8 cellular contexts compared by ENCODE assay signal in genomic region chr5:139513434-139513833, GRCh38. TPM values are rescaled to one million over a fixed set of nuclear protein-coding genes. Genes with fewer than 3 reads are reported as not detected.
DNase-seq lines count a peak whose midpoint lies in the region; ATAC-seq and TF ChIP-seq lines count a peak whose summit lies in the region.
"Not testable (repeated sequence)": the region's sequence is repeated elsewhere in the genome, so short reads cannot be mapped to it uniquely, and the experiment has no call there.

No MANE protein-coding gene starts in this region.

- not testable (repeated sequence) for H3K79me2 ChIP-seq in PC-3 (ENCODE audit: low read length)

- not testable (repeated sequence) for H3K4me3 ChIP-seq in PC-3 (ENCODE audit: low read length); lower leg skin (ENCODE audit: low read depth, poor library complexity, severe bottlenecking)

- H3K9me2 ChIP-seq in PC-3 (replicated peaks; ENCODE audit: low read length) = not testable (repeated sequence)

- not testable (repeated sequence) for BruUV-seq in PC-3 (replicated peaks; lab: Mats Ljungman, UMichigan)

- not testable (repeated sequence) for H3K9me3 ChIP-seq in PC-3 (ENCODE audit: low read length)

- WGBS in lower leg skin, 2 donors = 69 to 75% methylated on average over 5 of the region's 5 CpGs

- POLR2A ChIA-PET in PC-3 (lab: Charles Lee; ENCODE audit: unreplicated experiment) = interaction anchor here (0.6 kb wide), 1 partner anchor 31 kb away, joined by 3 read pairs; the partner anchor contains the start of gene STING1

- not testable (repeated sequence) for H4K20me1 ChIP-seq in PC-3 (ENCODE audit: low read length)

- CTCF ChIA-PET in PC-3 (lab: Charles Lee) = interaction anchor here (1.0 kb wide), 1 partner anchor 91 kb away, joined by 3 read pairs; no protein-coding TSS in a partner anchor

- H2AFZ ChIP-seq in PC-3 (ENCODE audit: low read length) = not testable (repeated sequence)

- not testable (repeated sequence) for H3K36me3 ChIP-seq in PC-3 (ENCODE audit: low read depth, low read length)

- not testable (repeated sequence) for H3K9ac ChIP-seq in PC-3 (ENCODE audit: low read length)

- not testable (repeated sequence) for H3F3A ChIP-seq in PC-3 (ENCODE audit: low read length, unreplicated experiment)

- not testable (repeated sequence) for TF ChIP-seq POLR2A in lower leg skin (IDR thresholded peaks at IDR 0.05)

- ATAC-seq in GM21381 (IDR thresholded peaks at IDR 0.05; ENCODE audit: unreplicated experiment) (peak; percentile 48), PC-3 (peak; percentile 88)

- not testable (repeated sequence) for H3K4me1 ChIP-seq in PC-3 (ENCODE audit: insufficient read depth, low read length)

- intact Hi-C loops in PC-3 (cut with micrococcal nuclease) (loop anchor here (1.0 to 5.0 kb wide), 2 partner anchors 76 to 91 kb away; partner anchors contain the start of gene DNAJC18), lower leg skin (cut with DNase I; ENCODE audit: low total_unique reads) (loop anchor here (2.0 to 10.0 kb wide), 2 partner anchors 91 to 229 kb away; no protein-coding TSS in a partner anchor)

- TF ChIP-seq CTCF in PC-3 (conservative IDR thresholded peaks at IDR 0.05; ENCODE audit: low read depth, low read length) (peak; percentile 80), lower leg skin (IDR thresholded peaks at IDR 0.05) (peak in 1 of 3 donors; percentile 10)

- peak; percentile 84 for DNase-seq in CD1c-positive myeloid dendritic cell (ENCODE audit: extremely low spot score)
- peak; percentile 80 for DNase-seq in LHCN-M2 (ENCODE audit: low read depth)
- DNase-seq in PC-3 = peak; percentile 87
- DNase-seq in activated CD8-positive, alpha-beta memory T cell treated with anti-CD3 and anti-CD28 coated beads, Interleukin-2, amount 50 U/mL, for 24 hours (ENCODE audit: extremely low read depth) = peak; percentile 50
- peak; percentile 82 for DNase-seq in ecto neural progenitor cell (ENCODE audit: low spot score)
- DNase-seq in lower leg skin (ENCODE audit: low spot score in 2 of 2) = peak; percentile 78 to 95
- peak; percentile 74 to 75 for DNase-seq in stimulated activated CD4-positive, alpha-beta T cell treated with anti-CD3 and anti-CD28 coated beads, Interleukin-4, amount 100 ng/mL, for 4 hours

- not testable (repeated sequence) for H3K4me2 ChIP-seq in PC-3 (ENCODE audit: low read length)

- H3K27ac ChIP-seq in PC-3 (ENCODE audit: low read length) = not testable (repeated sequence)

- H3K27me3 ChIP-seq in PC-3 (ENCODE audit: low read length) = not testable (repeated sequence)

RNA-seq across cellular contexts. Expression of gene STING1, which starts 30.9 kb away (rescaled TPM):
- total RNA-seq in LHCN-M2 (2014; rRNA removed) (79.2 and 92.7 TPM in 2 replicates), PC-3 (2014; rRNA removed) (6.5 and 12.6 TPM in 2 replicates), lower leg skin (10 to 100 TPM in 3 of 4 donors, 1 to 10 TPM in 1; 5.8 to 28.2 (median 11.0) TPM)
- 108 TPM for polyA plus RNA-seq in LHCN-M2 (2012)

RNA-seq across cellular contexts. Expression of gene SMIM33, which starts 42.6 kb away (rescaled TPM):
- total RNA-seq in LHCN-M2 (2014; rRNA removed) (not detected in 2 replicates), PC-3 (2014; rRNA removed) (not detected in 2 replicates), lower leg skin (not detected)
- polyA plus RNA-seq in LHCN-M2 (2012) = not detected

RNA-seq across cellular contexts. Expression of gene UBE2D2, which starts 47.7 kb away (rescaled TPM):
- total RNA-seq in LHCN-M2 (2014; rRNA removed) (80.0 and 88.2 TPM in 2 replicates), PC-3 (2014; rRNA removed) (98.7 and 104 TPM in 2 replicates), lower leg skin (10 to 100 TPM; 80.0 to 99.8 (median 85.0) TPM)
- 148 TPM for polyA plus RNA-seq in LHCN-M2 (2012)

RNA-seq across cellular contexts. Expression of gene ECSCR, which starts 50.9 kb away (rescaled TPM):
- total RNA-seq in LHCN-M2 (2014; rRNA removed) (0.19 and 0.40 TPM in 2 replicates), PC-3 (2014; rRNA removed) (0.36 TPM in 1 of 2 replicates, not detected in the other), lower leg skin (10 to 100 TPM in 2 of 4 donors, 1 to 10 TPM in 2; 1.4 to 15.0 (median 9.3) TPM)
- polyA plus RNA-seq in LHCN-M2 (2012) = 1.9 TPM
